16 cellular contexts compared by ENCODE assay signal in genomic region chr9:86577420-86578333, GRCh38.
"Had no signal": no experiment of that assay in that cellular context is flagged by ENCODE, and none has a peak within 500 bp of the region (broad histone marks: within the 10 kb centered on the region; RNA-seq: fewer than 3 reads in every experiment).

No MANE protein-coding gene starts in this region.

- DNase-seq: activated CD4-positive, alpha-beta T cell treated with anti-CD3 and anti-CD28 coated beads, Interleukin-2, amount 50 U/mL, for 4 hours; activated gamma-delta T cell treated with Interleukin-2 at 50 U/mL for 16 hours; adrenal gland; effector CD4-positive, alpha-beta T cell; islet precursor cell; left colon; lower lobe of right lung; stimulated activated CD4-positive, alpha-beta T cell treated with anti-CD3 and anti-CD28 coated beads, Interleukin-4, amount 100 ng/mL, for 1 hour; T-helper 2 cell; WERI-Rb-1 had no signal

- H3K4me1 ChIP-seq: adrenal gland, lower lobe of right lung, right atrium auricular region had no signal

- H3K36me3 ChIP-seq: adrenal gland, esophagus muscularis mucosa, lower lobe of right lung, right atrium auricular region, thoracic aorta, WERI-Rb-1 had no signal

- H3K36me3 Mint-ChIP-seq: activated naive CD4-positive, alpha-beta T cell treated with anti-CD3 and anti-CD28 coated beads, Interleukin-2, amount 50 U/mL, for 72 hours had no signal

- H3K27ac ChIP-seq: adrenal gland, esophagus muscularis mucosa, hepatocyte, lower lobe of right lung, thoracic aorta, WERI-Rb-1 had no signal

- H3K27me3 ChIP-seq: adrenal gland, esophagus muscularis mucosa, hepatocyte, right atrium auricular region had no signal

- H3K4me3 ChIP-seq: adrenal gland, esophagus muscularis mucosa, hepatocyte, lower lobe of right lung, right atrium auricular region, thoracic aorta had no signal

- H3K27ac Mint-ChIP-seq: progenitor cell of endocrine pancreas had no signal

- H3K9me3 ChIP-seq: adrenal gland, esophagus muscularis mucosa, lower lobe of right lung, right atrium auricular region, thoracic aorta had no signal

- H3K4me2 ChIP-seq: hepatocyte had no signal

- ATAC-seq: activated naive CD4-positive, alpha-beta T cell treated with anti-CD3 and anti-CD28 coated beads, Interleukin-2, amount 50 U/mL, for 72 hours; left colon; lower lobe of right lung had no signal

- H3K9me3 Mint-ChIP-seq: activated naive CD4-positive, alpha-beta T cell treated with anti-CD3 and anti-CD28 coated beads, Interleukin-2, amount 50 U/mL, for 72 hours had no signal
